11 cellular contexts compared by ENCODE assay signal in the genomic region with DNA sequence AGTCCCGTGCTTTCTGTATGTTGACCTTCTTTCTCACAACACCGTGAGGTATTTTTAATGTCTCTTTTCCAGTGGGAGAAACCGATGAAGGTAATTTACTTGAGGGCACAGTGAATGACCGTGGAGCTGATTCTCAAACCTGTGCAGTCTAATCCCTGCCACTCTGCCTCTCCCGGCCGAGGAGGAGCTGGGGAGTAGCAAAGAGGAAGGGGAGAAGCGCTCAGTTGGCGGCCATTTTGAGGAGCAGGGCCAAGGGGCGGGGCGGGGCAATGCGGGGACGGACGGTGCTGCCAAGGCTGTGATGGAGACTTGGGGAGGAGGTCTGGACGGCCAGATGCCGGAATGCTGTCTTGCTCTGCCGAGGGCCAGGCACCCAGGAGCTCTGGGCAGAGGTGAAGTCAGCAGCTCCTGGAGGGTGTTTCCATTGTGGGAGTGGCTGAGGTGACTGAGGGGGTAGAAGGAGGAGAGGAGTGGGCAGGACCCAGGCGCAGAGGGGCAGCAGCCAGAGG. TPM values are rescaled to one million over a fixed set of nuclear protein-coding genes. Genes with fewer than 3 reads are reported as not detected.
DNase-seq lines count a peak whose midpoint lies in the region; ATAC-seq and TF ChIP-seq lines count a peak whose summit lies in the region.
"Had no signal": no experiment of that assay in that cellular context is flagged by ENCODE, and none has a peak within 500 bp of the region (broad histone marks: within the 10 kb centered on the region; RNA-seq: fewer than 3 reads in every experiment).

No MANE protein-coding gene starts in this region.

- TF ChIP-seq EP300 in gastroesophageal sphincter (IDR thresholded peaks at IDR 0.05) = no peak

- H3K4me2 ChIP-seq in HCT116 (ENCODE audit: low read length) = peak overlapping the region; percentile 66
- H3K4me2 ChIP-seq: KMS-11 had no signal

- ATAC-seq in HCT116 (peak; percentile 74), T-helper 17 cell (no peak), gastroesophageal sphincter (peak; percentile 38), HG02763 (IDR thresholded peaks at IDR 0.05; ENCODE audit: unreplicated experiment) (no peak), GM18511 (IDR thresholded peaks at IDR 0.05; ENCODE audit: unreplicated experiment) (no peak), HG02884 (IDR thresholded peaks at IDR 0.05; ENCODE audit: unreplicated experiment) (no peak), HG03159 (IDR thresholded peaks at IDR 0.05; ENCODE audit: unreplicated experiment) (no peak)

- H4K20me1 ChIP-seq in HCT116 (ENCODE audit: insufficient read depth) = no peaks in the 10 kb centered on the region

- no peaks in the 10 kb centered on the region for H3K9me2 ChIP-seq in HCT116 (ENCODE audit: insufficient read depth)

- H3K27ac Mint-ChIP-seq in T-helper 17 cell = peak overlapping the region; percentile 27

- H3K27ac ChIP-seq in HCT116 (ENCODE audit: low read depth, low read length) = 0 out of 2 replicates have a peak overlapping the region, but pooled peaks have one; percentile 8
- peak overlapping the region in 1 of 4 donors; percentile 11 for H3K27ac ChIP-seq in gastroesophageal sphincter
- H3K27ac ChIP-seq: KMS-11, uterus had no signal

- H3K4me1 Mint-ChIP-seq in T-helper 17 cell = peaks cover 14% of the 10 kb centered on the region

- DNase-seq in BE2C (peak; percentile 70), HCT116 (ENCODE audit: low read depth, low spot score) (no peak), T-helper 17 cell (no peak)
- DNase-seq: uterus had no signal

- POLR2A ChIA-PET in HCT116 (lab: Charles Lee) = interaction anchor here (0.6 kb wide), 1 partner anchor 75 kb away, joined by 3 read pairs; no protein-coding TSS in a partner anchor

- H3K9ac ChIP-seq in HCT116 (ENCODE audit: low read length) = peak overlapping the region; percentile 37
- H3K9ac ChIP-seq: KMS-11 had no signal

- H3K9me3 ChIP-seq in BE2C (no peaks in the 10 kb centered on the region; the same call in 1 of the 2 replicates), HCT116 (ENCODE audit: control insufficient read depth in 1 of 2, insufficient read depth in 1 of 2, low read depth in 1 of 2, low read length in 2 of 2) (no peaks in the 10 kb centered on the region), T-helper 17 cell (ENCODE audit: control insufficient read depth, low read length, poor library complexity, severe bottlenecking) (no peaks in the 10 kb centered on the region), gastroesophageal sphincter (no peaks in the 10 kb centered on the region)
- H3K9me3 ChIP-seq: uterus had no signal

- TF ChIP-seq POLR2A in HCT116 (IDR thresholded peaks at IDR 0.05; ENCODE audit: borderline replicate concordance, extremely low read depth, insufficient read depth, insufficient read length) (no peak), gastroesophageal sphincter (IDR thresholded peaks at IDR 0.05) (no peak)

- peaks cover 4% of the 10 kb centered on the region for H3K36me3 ChIP-seq in BE2C
- no peaks in the 10 kb centered on the region for H3K36me3 ChIP-seq in HCT116 (ENCODE audit: control insufficient read depth in 1 of 2, insufficient read depth in 2 of 2, low read length in 2 of 2)
- peaks cover 0 to 15% of the 10 kb centered on the region in 2 donors for H3K36me3 ChIP-seq in gastroesophageal sphincter
- H3K36me3 ChIP-seq: uterus had no signal

- RAD21 ChIA-PET in HCT116 (lab: Charles Lee; ENCODE audit: low non-redundant PET in 1 of 2, low total read pairs in 2 of 2, uncharacterized antibody in 2 of 2, unreplicated experiment in 2 of 2) = no interaction called here

- intact Hi-C loops in HCT116 (cut with micrococcal nuclease) = no loop called here

- no TSS peak for BruUV-seq in HCT116 (replicated peaks; lab: Mats Ljungman, UMichigan)

- WGBS in gastroesophageal sphincter (ENCODE audit: low coverage in 1 of 2), 2 donors = 47% methylated on average over 5 of the region's 17 CpGs; no CpG with 5 or more reads in 1 of the 2 donors

- no peaks in the 10 kb centered on the region for H3K27me3 Mint-ChIP-seq in T-helper 17 cell

- no peaks in the 10 kb centered on the region for H3K79me2 ChIP-seq in HCT116 (ENCODE audit: insufficient read depth, low read length)

- H3K36me3 Mint-ChIP-seq in T-helper 17 cell (ENCODE audit: low read depth) = peaks cover 2% of the 10 kb centered on the region

- peaks cover 19% of the 10 kb centered on the region for H3K4me1 ChIP-seq in BE2C
- H3K4me1 ChIP-seq in HCT116 (ENCODE audit: control insufficient read depth in 1 of 2, insufficient read depth in 2 of 2, low read length in 2 of 2) = peaks cover 0 to 15% of the 10 kb centered on the region in 2 experiments; a peak in 2 of 4 replicates
- H3K4me1 ChIP-seq in gastroesophageal sphincter = peaks cover 0 to 50% (median 12%) of the 10 kb centered on the region in 3 donors
- H3K4me1 ChIP-seq: uterus had no signal

- H3K4me3 ChIP-seq in BE2C (ENCODE audit: low read depth, low read length) = no peak overlapping the region; the same call in 1 of the 2 replicates
- peak overlapping the region; percentile 27 to 48 for H3K4me3 ChIP-seq in HCT116 (replicated peaks in 1 of 2; ENCODE audit: low read depth in 1 of 2, low read length in 2 of 2)
- H3K4me3 ChIP-seq in gastroesophageal sphincter = peak overlapping the region in 1 of 2 donors; percentile 10
- H3K4me3 ChIP-seq: lung, uterus had no signal

- TF ChIP-seq CTCF in BE2C (IDR thresholded peaks at IDR 0.05; ENCODE audit: low read depth, low read length) (no peak), HCT116 (IDR thresholded peaks at IDR 0.05 in 2 of 3, conservative IDR thresholded peaks at IDR 0.05 in 1 of 3; ENCODE audit: borderline replicate concordance in 1 of 3, insufficient read depth in 1 of 3, low read depth in 2 of 3, low read length in 2 of 3) (no peak), gastroesophageal sphincter (IDR thresholded peaks at IDR 0.05) (no peak)

- no peak overlapping the region for H2AFZ ChIP-seq in HCT116 (ENCODE audit: low read depth, low read length, poor library complexity, severe bottlenecking)

- H3K27me3 ChIP-seq in BE2C (no peaks in the 10 kb centered on the region), HCT116 (ENCODE audit: insufficient read depth, low read length) (no peaks in the 10 kb centered on the region), gastroesophageal sphincter (no peaks in the 10 kb centered on the region)
- H3K27me3 ChIP-seq: uterus had no signal

- TF ChIP-seq RAD21 in HCT116 (IDR thresholded peaks at IDR 0.05; ENCODE audit: low read depth) = no peak

- CTCF ChIA-PET in HCT116 (lab: Charles Lee) = interaction anchor here (1.1 to 1.3 kb wide), 2 partner anchors 32 to 186 kb away, joined by 4 to 6 read pairs; no protein-coding TSS in a partner anchor

- H3K4me3 Mint-ChIP-seq in T-helper 17 cell = no peak overlapping the region

TF ChIP-seq in HCT116, 20 proteins besides CTCF, POLR2A, EP300 and RAD21:
- TF ChIP-seq EZH2 (IDR thresholded peaks at IDR 0.05) (no peak), YY1 (IDR thresholded peaks at IDR 0.05; ENCODE audit: extremely low read depth, insufficient replicate concordance, low read depth, low read length) (peak; percentile 90), ELF1 (IDR thresholded peaks at IDR 0.05; ENCODE audit: borderline replicate concordance, low read depth) (no peak), ZNF274 (IDR thresholded peaks at IDR 0.05; ENCODE audit: low read depth, low read length) (no peak), CBX3 (IDR thresholded peaks at IDR 0.05; ENCODE audit: low read depth) (no peak), POLR2AphosphoS5 (IDR thresholded peaks at IDR 0.05; ENCODE audit: low read depth, low read length) (0 out of 2 replicates have a peak, but pooled peaks have one; percentile 28)
- TF ChIP-seq, protein P1, sequence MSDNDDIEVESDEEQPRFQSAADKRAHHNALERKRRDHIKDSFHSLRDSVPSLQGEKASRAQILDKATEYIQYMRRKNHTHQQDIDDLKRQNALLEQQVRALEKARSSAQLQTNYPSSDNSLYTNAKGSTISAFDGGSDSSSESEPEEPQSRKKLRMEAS (IDR thresholded peaks at IDR 0.05) = no peak

RNA-seq across cellular contexts. Expression of a gene that starts 12.4 kb away (rescaled TPM):
- 210 TPM for polyA plus RNA-seq in BE2C (2012; ENCODE audit: insufficient read depth, insufficient read length, low read depth)
- total RNA-seq in HCT116 (2021; ENCODE audit: unreplicated experiment) (62.4 TPM), T-helper 17 cell (10 to 100 TPM; 76.8 to 86.9 TPM), gastroesophageal sphincter (100 to 1,000 TPM in 2 of 4 donors, 10 to 100 TPM in 2; 87.0 to 125 (median 104) TPM)
- polyA plus RNA-seq in HCT116 (2012) = 54.7 and 77.9 TPM in 2 replicates

Comparison
In these comparisons a context has a peak if more than half of its experiments do, and no peak if none do; other contexts are left out.
1. ATAC-seq: peak in HCT116 (single experiment) and gastroesophageal sphincter (single experiment); none in T-helper 17 cell (single experiment), HG02763 (single experiment), GM18511 (single experiment), HG02884 (single experiment) and HG03159 (single experiment).